ENCODE assay signal across 26 cellular contexts in genomic region chr2:127137741-127138140, GRCh38.
"Had no signal": no experiment of that assay in that cellular context is flagged by ENCODE, and none has a peak within 500 bp of the region (broad histone marks: within the 10 kb centered on the region; RNA-seq: fewer than 3 reads in every experiment).

No MANE protein-coding gene starts in this region.

- H3K27me3 Mint-ChIP-seq: activated T-helper 17 cell treated with anti-CD3 and anti-CD28 coated beads, Interleukin-2, amount 50 U/mL, for 72 hours; stimulated activated naive B cell treated with anti-CD40 and anti-IgM and Interleukin-4, amounts not matched to agents 10 μg/mL and 1 μg/mL and 100 μg/mL, for 72 hours had no signal

- H3K4me3 Mint-ChIP-seq: activated CD4-positive, alpha-beta memory T cell treated with anti-CD3 and anti-CD28 coated beads for 36 hours; activated CD4-positive, alpha-beta T cell treated with anti-CD3 and anti-CD28 coated beads, Interleukin-2, amount 10 ng/mL, durations not matched to agents 24 days and 14 days; activated T-cell treated with anti-CD3 and anti-CD28 coated beads, Interleukin-2, amount 50 U/mL, for 4 hours; activated T-helper 17 cell treated with anti-CD3 and anti-CD28 coated beads, Interleukin-2, amount 50 U/mL, for 72 hours; endodermal cell; nephron progenitor cell; stimulated activated naive B cell treated with anti-CD40 and anti-IgM and Interleukin-4, amounts not matched to agents 10 μg/mL and 1 μg/mL and 100 μg/mL, for 72 hours; T-helper 17 cell had no signal

- H3K4me1 Mint-ChIP-seq: activated CD4-positive, alpha-beta T cell treated with anti-CD3 and anti-CD28 coated beads, Interleukin-2, amount 10 ng/mL, durations not matched to agents 24 days and 14 days; activated T-helper 17 cell treated with anti-CD3 and anti-CD28 coated beads, Interleukin-2, amount 50 U/mL, for 72 hours; endodermal cell had no signal

- H3K27ac Mint-ChIP-seq: activated CD4-positive, alpha-beta memory T cell treated with anti-CD3 and anti-CD28 coated beads for 36 hours; activated CD4-positive, alpha-beta T cell treated with anti-CD3 and anti-CD28 coated beads, Interleukin-2, amount 10 ng/mL, durations not matched to agents 24 days and 14 days; activated T-helper 17 cell treated with anti-CD3 and anti-CD28 coated beads, Interleukin-2, amount 50 U/mL, for 72 hours; endodermal cell; stimulated activated naive B cell treated with anti-CD40 and anti-IgM and Interleukin-4, amounts not matched to agents 10 μg/mL and 1 μg/mL and 100 μg/mL, for 72 hours; T-helper 17 cell had no signal

- H3K36me3 ChIP-seq: brain microvascular endothelial cell, heart left ventricle, ovary, prostate gland, thoracic aorta, vagina had no signal

- H3K9me3 Mint-ChIP-seq: activated CD4-positive, alpha-beta memory T cell treated with anti-CD3 and anti-CD28 coated beads for 36 hours; activated CD4-positive, alpha-beta T cell treated with anti-CD3 and anti-CD28 coated beads, Interleukin-2, amount 10 ng/mL, durations not matched to agents 24 days and 14 days; activated T-cell treated with anti-CD3 and anti-CD28 coated beads, Interleukin-2, amount 50 U/mL, for 4 hours; activated T-helper 17 cell treated with anti-CD3 and anti-CD28 coated beads, Interleukin-2, amount 50 U/mL, for 72 hours; endodermal cell had no signal

- H3K36me3 Mint-ChIP-seq: activated CD4-positive, alpha-beta memory T cell treated with anti-CD3 and anti-CD28 coated beads for 36 hours; stimulated activated naive B cell treated with anti-CD40 and anti-IgM and Interleukin-4, amounts not matched to agents 10 μg/mL and 1 μg/mL and 100 μg/mL, for 72 hours had no signal

- DNase-seq: activated CD4-positive, alpha-beta memory T cell treated with anti-CD3 and anti-CD28 coated beads for 36 hours; activated CD4-positive, alpha-beta T cell treated with anti-CD3 and anti-CD28 coated beads, Interleukin-2, amount 10 ng/mL, durations not matched to agents 24 days and 14 days; activated CD4-positive, CD25-positive, alpha-beta regulatory T cell treated with anti-CD3 and anti-CD28 coated beads, Interleukin-2, amount 50 U/mL, for 72 hours; activated gamma-delta T cell treated with Interleukin-2 at 50 U/mL for 16 hours; activated naive CD4-positive, alpha-beta T cell treated with anti-CD3 and anti-CD28 coated beads, Interleukin-2, amount 50 U/mL, for 16 hours; activated T-cell treated with anti-CD3 and anti-CD28 coated beads, Interleukin-2, amount 50 U/mL, for 4 hours; amniotic stem cell; brain microvascular endothelial cell; cortex of kidney; endodermal cell; foreskin fibroblast; heart left ventricle; left ventricle myocardium superior; nephron progenitor cell; ovary; stimulated activated CD4-positive, alpha-beta T cell treated with anti-CD3 and anti-CD28 coated beads, Interleukin-15, amount 100 ng/mL, for 24 hours; stimulated activated CD4-positive, alpha-beta T cell treated with anti-CD3 and anti-CD28 coated beads, Interleukin-2, amount 100 ng/mL, for 24 hours; stimulated activated naive B cell treated with anti-CD40 and anti-IgM and Interleukin-4, amounts not matched to agents 10 μg/mL and 1 μg/mL and 100 μg/mL, for 72 hours; T-helper 17 cell; trophoblast cell had no signal

- H3K9me3 ChIP-seq: ovary, prostate gland, thoracic aorta, vagina had no signal

- H3K4me3 ChIP-seq: heart left ventricle, ovary, prostate gland, thoracic aorta, vagina had no signal

- H3K27ac ChIP-seq: brain microvascular endothelial cell, heart left ventricle, ovary, prostate gland, thoracic aorta, vagina had no signal

- ATAC-seq: activated T-cell treated with anti-CD3 and anti-CD28 coated beads, Interleukin-2, amount 50 U/mL, for 4 hours; activated T-helper 17 cell treated with anti-CD3 and anti-CD28 coated beads, Interleukin-2, amount 50 U/mL, for 72 hours; esophagus mucosa; heart left ventricle; left ventricle myocardium superior; stimulated activated naive B cell treated with anti-CD40 and anti-IgM and Interleukin-4, amounts not matched to agents 10 μg/mL and 1 μg/mL and 100 μg/mL, for 72 hours; T-helper 17 cell had no signal

- H3K27me3 ChIP-seq: brain microvascular endothelial cell, ovary, vagina had no signal

- H3K4me1 ChIP-seq: prostate gland, vagina had no signal

- FAIRE-seq: astrocyte had no signal
